ENCODE assay signal across 19 cellular contexts in genomic region chr21:15037095-15037730, GRCh38. TPM values are rescaled to one million over a fixed set of nuclear protein-coding genes. Genes with fewer than 3 reads are reported as not detected.
DNase-seq lines count a peak whose midpoint lies in the region; ATAC-seq, FAIRE-seq and TF ChIP-seq lines count a peak whose summit lies in the region.
"Had no signal": no experiment of that assay in that cellular context is flagged by ENCODE, and none has a peak within 500 bp of the region (broad histone marks: within the 10 kb centered on the region; RNA-seq: fewer than 3 reads in every experiment).

No MANE protein-coding gene starts in this region.

- no peak overlapping the region for H3K4me3 ChIP-seq in keratinocyte (ENCODE audit: control insufficient read depth in 2 of 3, extremely low read depth in 1 of 3, insufficient read depth in 2 of 3, low read depth in 1 of 3, low read length in 3 of 3)

- peaks cover 4 to 5% of the 10 kb centered on the region in 2 experiments for H3K36me3 ChIP-seq in keratinocyte (ENCODE audit: control insufficient read depth in 2 of 2, extremely low read depth in 1 of 2, insufficient read depth in 2 of 2, low read length in 2 of 2)

- H3K9ac ChIP-seq in keratinocyte (ENCODE audit: control insufficient read depth, extremely low read depth, insufficient read depth, low read length): no peak overlapping the region

- CTCF ChIA-PET in WTC11 (lab: Charles Lee): no interaction called here

- H3K36me3 Mint-ChIP-seq in activated T-helper 1 cell treated with anti-CD3 and anti-CD28 coated beads, Interleukin-12 subunit alpha, Interleukin-12 subunit beta, Interleukin-2, Interleukin-4 antibody, amounts not matched to agents 30 ng/mL and 10 ng/mL and 1 ng/mL, durations not matched to agents 14 hours and 24 hours and 36 hours (ENCODE audit: low read depth): peaks cover 7% of the 10 kb centered on the region
- peaks cover 21% of the 10 kb centered on the region for H3K36me3 Mint-ChIP-seq in progenitor cell of endocrine pancreas (ENCODE audit: insufficient read depth)
- no peaks in the 10 kb centered on the region for H3K36me3 Mint-ChIP-seq in WTC11

- intact Hi-C loops in activated T-helper 1 cell treated with anti-CD3 and anti-CD28 coated beads, Interleukin-12 subunit alpha, Interleukin-12 subunit beta, Interleukin-2, Interleukin-4 antibody, amounts not matched to agents 30 ng/mL and 10 ng/mL and 1 ng/mL, durations not matched to agents 14 hours and 24 hours and 36 hours (cut with micrococcal nuclease): no loop called here
- intact Hi-C loops in Right ventricle myocardium inferior (cut with DNase I): no loop called here

- H3K27me3 ChIP-seq in keratinocyte (ENCODE audit: control insufficient read depth, extremely low read depth, insufficient read depth, low read length) (no peaks in the 10 kb centered on the region), foreskin keratinocyte (no peaks in the 10 kb centered on the region)

- dilution Hi-C loops in keratinocyte (cut with MboI; ENCODE audit: extremely low pct_ligation_motif_present, low sequenced_read_pairs): no loop called here

- no peak overlapping the region for H3K4me2 ChIP-seq in keratinocyte (ENCODE audit: control insufficient read depth, extremely low read depth, insufficient read depth, low read depth, low read length)

- ATAC-seq in foreskin keratinocyte (no peak), Right ventricle myocardium inferior (no peak), WTC11 (no peak)
- ATAC-seq: CD8-positive, alpha-beta T cell had no signal

- TF ChIP-seq POLR2A in H54 (IDR thresholded peaks at IDR 0.05; ENCODE audit: low read depth, low read length): no peak

- no peaks in the 10 kb centered on the region for H4K20me1 ChIP-seq in keratinocyte (ENCODE audit: control insufficient read depth, extremely low read depth, insufficient read depth, low read length)

- H3K4me1 ChIP-seq in keratinocyte (ENCODE audit: control insufficient read depth, extremely low read depth, insufficient read depth, low read length) (peaks cover 3% of the 10 kb centered on the region), foreskin keratinocyte (peaks cover 15% of the 10 kb centered on the region)

- peaks cover 15% of the 10 kb centered on the region for H3K4me1 Mint-ChIP-seq in activated T-helper 1 cell treated with anti-CD3 and anti-CD28 coated beads, Interleukin-12 subunit alpha, Interleukin-12 subunit beta, Interleukin-2, Interleukin-4 antibody, amounts not matched to agents 30 ng/mL and 10 ng/mL and 1 ng/mL, durations not matched to agents 14 hours and 24 hours and 36 hours (ENCODE audit: low read depth)
- H3K4me1 Mint-ChIP-seq in progenitor cell of endocrine pancreas (ENCODE audit: low read depth) (peaks cover 23% of the 10 kb centered on the region), WTC11 (peaks cover 9% of the 10 kb centered on the region)

- no peak overlapping the region for H2AFZ ChIP-seq in keratinocyte (ENCODE audit: control insufficient read depth, low read length)

- no peak overlapping the region for H3K4me3 Mint-ChIP-seq in activated T-helper 1 cell treated with anti-CD3 and anti-CD28 coated beads, Interleukin-12 subunit alpha, Interleukin-12 subunit beta, Interleukin-2, Interleukin-4 antibody, amounts not matched to agents 30 ng/mL and 10 ng/mL and 1 ng/mL, durations not matched to agents 14 hours and 24 hours and 36 hours
- H3K4me3 Mint-ChIP-seq in progenitor cell of endocrine pancreas (ENCODE audit: low read depth) (no peak overlapping the region), WTC11 (no peak overlapping the region)
- H3K4me3 Mint-ChIP-seq: B cell; CD14-positive monocyte; CD8-positive, alpha-beta T cell; IgD-negative memory B cell had no signal

- peaks cover 88% of the 10 kb centered on the region for H3K79me2 ChIP-seq in keratinocyte (ENCODE audit: control insufficient read depth, insufficient read depth, low read length)

- H3K9me3 Mint-ChIP-seq in activated T-helper 1 cell treated with anti-CD3 and anti-CD28 coated beads, Interleukin-12 subunit alpha, Interleukin-12 subunit beta, Interleukin-2, Interleukin-4 antibody, amounts not matched to agents 30 ng/mL and 10 ng/mL and 1 ng/mL, durations not matched to agents 14 hours and 24 hours and 36 hours: no peaks in the 10 kb centered on the region
- H3K9me3 Mint-ChIP-seq in progenitor cell of endocrine pancreas (ENCODE audit: low read depth): peaks cover 4% of the 10 kb centered on the region
- no peaks in the 10 kb centered on the region for H3K9me3 Mint-ChIP-seq in WTC11
- H3K9me3 Mint-ChIP-seq: CD8-positive, alpha-beta T cell; IgD-negative memory B cell had no signal

- no peaks in the 10 kb centered on the region for H3K27me3 Mint-ChIP-seq in activated T-helper 1 cell treated with anti-CD3 and anti-CD28 coated beads, Interleukin-12 subunit alpha, Interleukin-12 subunit beta, Interleukin-2, Interleukin-4 antibody, amounts not matched to agents 30 ng/mL and 10 ng/mL and 1 ng/mL, durations not matched to agents 14 hours and 24 hours and 36 hours (ENCODE audit: insufficient read depth)
- H3K27me3 Mint-ChIP-seq in progenitor cell of endocrine pancreas (no peaks in the 10 kb centered on the region), WTC11 (ENCODE audit: low read depth) (no peaks in the 10 kb centered on the region)
- H3K27me3 Mint-ChIP-seq: B cell, IgD-negative memory B cell had no signal

- POLR2A ChIA-PET in WTC11 (lab: Charles Lee): no interaction called here

- no peak for DNase-seq in H54 (ENCODE audit: insufficient read length, low spot score)
- no peak for DNase-seq in activated T-helper 1 cell treated with anti-CD3 and anti-CD28 coated beads, Interleukin-12 subunit alpha, Interleukin-12 subunit beta, Interleukin-2, Interleukin-4 antibody, amounts not matched to agents 30 ng/mL and 10 ng/mL and 1 ng/mL, durations not matched to agents 14 hours and 24 hours and 36 hours (ENCODE audit: low spot score)
- DNase-seq in keratinocyte (ENCODE audit: low read depth, low spot score): no peak
- DNase-seq in progenitor cell of endocrine pancreas (ENCODE audit: low spot score, unreplicated experiment): no peak
- no peak for DNase-seq in foreskin keratinocyte
- DNase-seq in Right ventricle myocardium inferior (ENCODE audit: missing footprints): no peak
- DNase-seq in WTC11 (ENCODE audit: low spot score): no peak
- DNase-seq: CD8-positive, alpha-beta T cell; COR-L47; DMS153; DMS79 treated with DMSO at 0.1 percent for 48 hours; EL; H7 had no signal

- H3K27ac ChIP-seq in keratinocyte (ENCODE audit: control insufficient read depth, insufficient read depth, low read length) (no peak overlapping the region), foreskin keratinocyte (no peak overlapping the region)

- no peak for TF ChIP-seq CTCF in keratinocyte (optimal IDR thresholded peaks at IDR 0.05 in 1 of 3, IDR thresholded peaks at IDR 0.05 in 1 of 3, conservative IDR thresholded peaks at IDR 0.05 in 1 of 3; ENCODE audit: extremely low read depth in 1 of 3, insufficient read depth in 2 of 3, low read length in 3 of 3)
- peak; percentile 10 for TF ChIP-seq CTCF in progenitor cell of endocrine pancreas (IDR thresholded peaks at IDR 0.05; ENCODE audit: unreplicated experiment)
- no peak for TF ChIP-seq CTCF in foreskin keratinocyte (conservative IDR thresholded peaks at IDR 0.05)
- TF ChIP-seq CTCF in WTC11 (IDR thresholded peaks at IDR 0.05): no peak

- FAIRE-seq in H54 (lab: Jason Lieb, UNC) (peak; percentile 58), keratinocyte (lab: Jason Lieb, UNC) (peak; percentile 69)
- FAIRE-seq: A204.1, G401.6, GM12892 had no signal

- H3K9me1 ChIP-seq in keratinocyte (ENCODE audit: control insufficient read depth, extremely low read depth, insufficient read depth, low read length): no peaks in the 10 kb centered on the region

- peak overlapping the region; percentile 34 for H3K27ac Mint-ChIP-seq in activated T-helper 1 cell treated with anti-CD3 and anti-CD28 coated beads, Interleukin-12 subunit alpha, Interleukin-12 subunit beta, Interleukin-2, Interleukin-4 antibody, amounts not matched to agents 30 ng/mL and 10 ng/mL and 1 ng/mL, durations not matched to agents 14 hours and 24 hours and 36 hours
- H3K27ac Mint-ChIP-seq in progenitor cell of endocrine pancreas (no peak overlapping the region), WTC11 (no peak overlapping the region)
- H3K27ac Mint-ChIP-seq: B cell; CD8-positive, alpha-beta T cell; IgD-negative memory B cell had no signal

- H3K9me3 ChIP-seq in keratinocyte (ENCODE audit: control insufficient read depth, low read depth, low read length): no peaks in the 10 kb centered on the region

RNA-seq across cellular contexts. Expression of gene NRIP1, which starts 27.6 kb away (rescaled TPM):
- total RNA-seq in activated T-helper 1 cell treated with anti-CD3 and anti-CD28 coated beads, Interleukin-12 subunit alpha, Interleukin-12 subunit beta, Interleukin-2, Interleukin-4 antibody, amounts not matched to agents 30 ng/mL and 10 ng/mL and 1 ng/mL, durations not matched to agents 14 hours and 24 hours and 36 hours: 11.4 and 11.7 TPM in 2 replicates
- polyA plus RNA-seq in keratinocyte (18.9 to 25.5 TPM (median 22.3 TPM) in 3 replicates), foreskin keratinocyte (3.5 and 4.5 TPM in 2 replicates)
- polyA plus RNA-seq in keratinocyte (2011; ENCODE audit: low read depth): 15.8 TPM
- polyA plus RNA-seq in keratinocyte (2011; cell fraction: cytosol; rRNA removed): 6.7 and 18.2 TPM in 2 replicates
- polyA plus RNA-seq in keratinocyte (2011; cell fraction: nucleus; rRNA removed): 24.1 and 31.6 TPM in 2 replicates
- 16.8 and 26.5 TPM in 2 replicates for polyA plus RNA-seq in keratinocyte (2012; ENCODE audit: low replicate concordance)
- 15.0 to 99.3 TPM (median 54.2 TPM) in 3 replicates for polyA minus RNA-seq in keratinocyte
- 21.9 TPM for polyA minus RNA-seq in keratinocyte (2011; cell fraction: cytosol; rRNA and poly(A)+ RNA removed)
- polyA minus RNA-seq in keratinocyte (2011; cell fraction: nucleus; rRNA and poly(A)+ RNA removed): 59.4 and 107 TPM in 2 replicates
- total RNA-seq in progenitor cell of endocrine pancreas (66.0 and 69.4 TPM in 2 replicates), foreskin keratinocyte (28.4 and 41.9 TPM in 2 replicates), Right ventricle myocardium inferior (16.0 TPM), WTC11 (2021) (8.0 to 10.3 TPM (median 8.8 TPM) in 3 replicates)
